ENCODE assay signal across 9 cellular contexts in genomic region chr20:59043698-59044097, GRCh38. TPM values are rescaled to one million over a fixed set of nuclear protein-coding genes. Genes with fewer than 3 reads are reported as not detected.
DNase-seq lines count a peak whose midpoint lies in the region; ATAC-seq and TF ChIP-seq lines count a peak whose summit lies in the region.
"Had no signal": no experiment of that assay in that cellular context is flagged by ENCODE, and none has a peak within 500 bp of the region (broad histone marks: within the 10 kb centered on the region; RNA-seq: fewer than 3 reads in every experiment).

No MANE protein-coding gene starts in this region.

- H3K27me3 Mint-ChIP-seq in activated CD4-positive, alpha-beta T cell treated with anti-CD3 and anti-CD28 coated beads, Interleukin-2, amount 10 ng/mL, durations not matched to agents 24 days and 14 days, result no peaks in the 10 kb centered on the region
- H3K27me3 Mint-ChIP-seq in stimulated activated naive CD8-positive, alpha-beta T cell treated with anti-CD3 and anti-CD28 coated beads, Interleukin-15, Interleukin-2, amounts not matched to agents 100 ng/mL and 50 ng/mL, for 24 hours, result no peaks in the 10 kb centered on the region

- TF ChIP-seq POLR2A in esophagus squamous epithelium (IDR thresholded peaks at IDR 0.05), result no peak

- H3K9me3 Mint-ChIP-seq in activated CD4-positive, alpha-beta T cell treated with anti-CD3 and anti-CD28 coated beads, Interleukin-2, amount 10 ng/mL, durations not matched to agents 24 days and 14 days, result no peaks in the 10 kb centered on the region
- H3K9me3 Mint-ChIP-seq in stimulated activated naive CD8-positive, alpha-beta T cell treated with anti-CD3 and anti-CD28 coated beads, Interleukin-15, Interleukin-2, amounts not matched to agents 100 ng/mL and 50 ng/mL, for 24 hours, result no peaks in the 10 kb centered on the region

- intact Hi-C loops in activated CD4-positive, alpha-beta T cell treated with anti-CD3 and anti-CD28 coated beads, Interleukin-2, amount 10 ng/mL, durations not matched to agents 24 days and 14 days (cut with micrococcal nuclease), result loop anchor here (1.0 to 10.0 kb wide), 3 partner anchors 62 to 1649 kb away; partner anchors contain the start of genes NELFCD and RBM38
- intact Hi-C loops in esophagus squamous epithelium (cut with DNase I) (no loop called here), sciatic nerve (cut with DNase I) (no loop called here)

- H3K4me3 ChIP-seq in esophagus squamous epithelium, result no peak overlapping the region

- ATAC-seq in sciatic nerve, result no peak

- no peaks in the 10 kb centered on the region for H3K9me3 ChIP-seq in esophagus squamous epithelium
- H3K9me3 ChIP-seq: ovary had no signal

- H3K4me3 Mint-ChIP-seq in activated CD4-positive, alpha-beta T cell treated with anti-CD3 and anti-CD28 coated beads, Interleukin-2, amount 10 ng/mL, durations not matched to agents 24 days and 14 days, result peak overlapping the region; percentile 73
- peak overlapping the region; percentile 75 for H3K4me3 Mint-ChIP-seq in stimulated activated naive CD8-positive, alpha-beta T cell treated with anti-CD3 and anti-CD28 coated beads, Interleukin-15, Interleukin-2, amounts not matched to agents 100 ng/mL and 50 ng/mL, for 24 hours

- peaks cover 47% of the 10 kb centered on the region for H3K4me1 Mint-ChIP-seq in activated CD4-positive, alpha-beta T cell treated with anti-CD3 and anti-CD28 coated beads, Interleukin-2, amount 10 ng/mL, durations not matched to agents 24 days and 14 days
- peaks cover 72% of the 10 kb centered on the region for H3K4me1 Mint-ChIP-seq in stimulated activated naive CD8-positive, alpha-beta T cell treated with anti-CD3 and anti-CD28 coated beads, Interleukin-15, Interleukin-2, amounts not matched to agents 100 ng/mL and 50 ng/mL, for 24 hours (ENCODE audit: low read depth)

- H3K36me3 ChIP-seq in esophagus squamous epithelium, result no peaks in the 10 kb centered on the region
- H3K36me3 ChIP-seq: ovary had no signal

- H3K4me1 ChIP-seq in esophagus squamous epithelium, result peaks cover 12 to 50% (median 20%) of the 10 kb centered on the region in 3 donors

- H3K27ac ChIP-seq in esophagus squamous epithelium, result peak overlapping the region; percentile 80 to 92 (median 84)

- DNase-seq in activated CD4-positive, alpha-beta T cell treated with anti-CD3 and anti-CD28 coated beads, Interleukin-2, amount 10 ng/mL, durations not matched to agents 24 days and 14 days, result peak; percentile 57
- no peak for DNase-seq in activated CD4-positive, alpha-beta T cell treated with anti-CD3 and anti-CD28 coated beads for 4 hours
- no peak for DNase-seq in esophagus squamous epithelium (lab: John Stamatoyannopoulos, UW)
- no peak for DNase-seq in stimulated activated CD4-positive, alpha-beta T cell treated with anti-CD3 and anti-CD28 coated beads, Interleukin-2, amount 100 ng/mL, for 24 hours
- DNase-seq in DMS153 (lab: John Stamatoyannopoulos, UW), result no peak
- DNase-seq in sciatic nerve (ENCODE audit: low spot score), result no peak
- DNase-seq: ovary had no signal

- peak overlapping the region; percentile 61 for H3K27ac Mint-ChIP-seq in activated CD4-positive, alpha-beta T cell treated with anti-CD3 and anti-CD28 coated beads, Interleukin-2, amount 10 ng/mL, durations not matched to agents 24 days and 14 days
- H3K27ac Mint-ChIP-seq in stimulated activated naive CD8-positive, alpha-beta T cell treated with anti-CD3 and anti-CD28 coated beads, Interleukin-15, Interleukin-2, amounts not matched to agents 100 ng/mL and 50 ng/mL, for 24 hours, result peak overlapping the region; percentile 69

- peaks cover 25% of the 10 kb centered on the region for H3K36me3 Mint-ChIP-seq in activated CD4-positive, alpha-beta T cell treated with anti-CD3 and anti-CD28 coated beads, Interleukin-2, amount 10 ng/mL, durations not matched to agents 24 days and 14 days (ENCODE audit: low read depth)
- peaks cover 26% of the 10 kb centered on the region for H3K36me3 Mint-ChIP-seq in stimulated activated naive CD8-positive, alpha-beta T cell treated with anti-CD3 and anti-CD28 coated beads, Interleukin-15, Interleukin-2, amounts not matched to agents 100 ng/mL and 50 ng/mL, for 24 hours (ENCODE audit: low read depth)

- H3K27me3 ChIP-seq in esophagus squamous epithelium, result no peaks in the 10 kb centered on the region
- H3K27me3 ChIP-seq: ovary had no signal

- WGBS in esophagus squamous epithelium, 2 donors, result 25 to 44% methylated on average over 3 of the region's 3 CpGs

- TF ChIP-seq CTCF in esophagus squamous epithelium (IDR thresholded peaks at IDR 0.05), result no peak

TF ChIP-seq in PFSK-1, 5 proteins besides CTCF, POLR2A, EP300 and RAD21:
- TF ChIP-seq, protein P1, sequence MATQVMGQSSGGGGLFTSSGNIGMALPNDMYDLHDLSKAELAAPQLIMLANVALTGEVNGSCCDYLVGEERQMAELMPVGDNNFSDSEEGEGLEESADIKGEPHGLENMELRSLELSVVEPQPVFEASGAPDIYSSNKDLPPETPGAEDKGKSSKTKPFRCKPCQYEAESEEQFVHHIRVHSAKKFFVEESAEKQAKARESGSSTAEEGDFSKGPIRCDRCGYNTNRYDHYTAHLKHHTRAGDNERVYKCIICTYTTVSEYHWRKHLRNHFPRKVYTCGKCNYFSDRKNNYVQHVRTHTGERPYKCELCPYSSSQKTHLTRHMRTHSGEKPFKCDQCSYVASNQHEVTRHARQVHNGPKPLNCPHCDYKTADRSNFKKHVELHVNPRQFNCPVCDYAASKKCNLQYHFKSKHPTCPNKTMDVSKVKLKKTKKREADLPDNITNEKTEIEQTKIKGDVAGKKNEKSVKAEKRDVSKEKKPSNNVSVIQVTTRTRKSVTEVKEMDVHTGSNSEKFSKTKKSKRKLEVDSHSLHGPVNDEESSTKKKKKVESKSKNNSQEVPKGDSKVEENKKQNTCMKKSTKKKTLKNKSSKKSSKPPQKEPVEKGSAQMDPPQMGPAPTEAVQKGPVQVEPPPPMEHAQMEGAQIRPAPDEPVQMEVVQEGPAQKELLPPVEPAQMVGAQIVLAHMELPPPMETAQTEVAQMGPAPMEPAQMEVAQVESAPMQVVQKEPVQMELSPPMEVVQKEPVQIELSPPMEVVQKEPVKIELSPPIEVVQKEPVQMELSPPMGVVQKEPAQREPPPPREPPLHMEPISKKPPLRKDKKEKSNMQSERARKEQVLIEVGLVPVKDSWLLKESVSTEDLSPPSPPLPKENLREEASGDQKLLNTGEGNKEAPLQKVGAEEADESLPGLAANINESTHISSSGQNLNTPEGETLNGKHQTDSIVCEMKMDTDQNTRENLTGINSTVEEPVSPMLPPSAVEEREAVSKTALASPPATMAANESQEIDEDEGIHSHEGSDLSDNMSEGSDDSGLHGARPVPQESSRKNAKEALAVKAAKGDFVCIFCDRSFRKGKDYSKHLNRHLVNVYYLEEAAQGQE (IDR thresholded peaks at IDR 0.05; ENCODE audit: insufficient read depth in 1 of 2, low read depth in 2 of 2, low read length in 2 of 2), result no peak
- TF ChIP-seq POLR2AphosphoS5 (IDR thresholded peaks at IDR 0.05; ENCODE audit: low read depth, low read length), result peak; percentile 52
- peak; percentile 51; the same call in 1 of the 2 replicates for TF ChIP-seq SIN3A (IDR thresholded peaks at IDR 0.05; ENCODE audit: borderline replicate concordance, insufficient read depth, low read length)
- TF ChIP-seq FOXP2 (optimal IDR thresholded peaks at IDR 0.05; ENCODE audit: borderline replicate concordance, extremely low read depth, extremely low read length, insufficient read depth), result no peak
- TF ChIP-seq TAF1 (IDR thresholded peaks at IDR 0.05; ENCODE audit: borderline replicate concordance, insufficient read depth, low read length), result 0 out of 2 replicates have a peak, but pooled peaks have one; percentile 45
TF ChIP-seq in PFSK-1: peak in this region for 3.

RNA-seq across cellular contexts. Expression of gene PRELID3B, which starts 1.1 kb away (rescaled TPM):
- total RNA-seq in activated CD4-positive, alpha-beta T cell treated with anti-CD3 and anti-CD28 coated beads, Interleukin-2, amount 10 ng/mL, durations not matched to agents 24 days and 14 days, result 119 and 123 TPM in 2 replicates
- polyA plus RNA-seq in PFSK-1 (2012; ENCODE audit: insufficient read length, low read depth), result 200 TPM
- 10 to 100 TPM; 44.7 to 73.1 (median 68.5) TPM for total RNA-seq in esophagus squamous epithelium
- 30.5 TPM for total RNA-seq in sciatic nerve

RNA-seq across cellular contexts. Expression of gene ATP5F1E, which starts 11.6 kb away (rescaled TPM):
- 69.9 and 70.9 TPM in 2 replicates for total RNA-seq in activated CD4-positive, alpha-beta T cell treated with anti-CD3 and anti-CD28 coated beads, Interleukin-2, amount 10 ng/mL, durations not matched to agents 24 days and 14 days
- polyA plus RNA-seq in PFSK-1 (2012; ENCODE audit: insufficient read length, low read depth), result 137 TPM
- 10 to 100 TPM; 11.6 to 35.5 (median 26.0) TPM for total RNA-seq in esophagus squamous epithelium
- 38.4 TPM for total RNA-seq in sciatic nerve

RNA-seq across cellular contexts. Expression of gene TUBB1, which starts 24.5 kb away (rescaled TPM):
- total RNA-seq in activated CD4-positive, alpha-beta T cell treated with anti-CD3 and anti-CD28 coated beads, Interleukin-2, amount 10 ng/mL, durations not matched to agents 24 days and 14 days, result not detected in 2 replicates
- polyA plus RNA-seq in PFSK-1 (2012; ENCODE audit: insufficient read length, low read depth), result 0.08 TPM
- total RNA-seq in esophagus squamous epithelium, result under 1 TPM in 1 of 4 donors, not detected in 3; 0.19 TPM
- total RNA-seq in sciatic nerve, result 1.0 TPM

RNA-seq across cellular contexts. Expression of gene CTSZ, which starts 36.6 kb away (rescaled TPM):
- total RNA-seq in activated CD4-positive, alpha-beta T cell treated with anti-CD3 and anti-CD28 coated beads, Interleukin-2, amount 10 ng/mL, durations not matched to agents 24 days and 14 days, result 48.1 and 51.1 TPM in 2 replicates
- polyA plus RNA-seq in PFSK-1 (2012; ENCODE audit: insufficient read length, low read depth), result 0.31 TPM
- total RNA-seq in esophagus squamous epithelium, result 10 to 100 TPM; 22.3 to 89.7 (median 57.2) TPM
- 151 TPM for total RNA-seq in sciatic nerve
